In the genomic region with DNA sequence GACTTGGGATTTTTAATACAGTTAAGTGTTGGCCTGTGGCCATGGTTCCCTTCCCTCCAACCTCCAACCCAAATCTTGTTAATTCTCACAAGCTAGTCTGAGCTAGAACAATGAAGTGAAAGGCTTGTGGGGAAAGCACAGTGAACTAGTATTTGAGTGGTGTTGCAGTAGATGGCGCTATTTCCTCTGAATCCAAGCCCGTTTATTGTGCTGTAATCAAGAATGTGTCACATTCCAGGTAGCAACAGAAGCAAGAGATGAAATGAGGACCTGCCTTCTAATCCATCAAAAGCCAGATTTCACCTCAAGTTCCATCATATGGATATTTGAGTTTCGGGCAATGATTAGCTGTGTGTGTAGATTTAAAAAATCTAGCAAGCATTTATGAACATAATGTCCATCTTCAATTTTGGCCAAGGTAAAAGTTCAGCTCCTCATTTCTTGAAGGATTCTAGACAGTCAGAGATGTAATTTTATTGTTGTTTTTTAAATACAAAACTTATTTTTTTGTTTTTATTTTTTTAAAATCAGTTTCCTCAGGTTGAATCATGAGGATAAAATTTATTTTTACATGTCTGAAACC, we compare ENCODE assay signal across 8 cellular contexts.
DNase-seq lines count a peak whose midpoint lies in the region; ATAC-seq and TF ChIP-seq lines count a peak whose summit lies in the region.

No MANE protein-coding gene starts in this region.

- no peaks in the 10 kb centered on the region for H3K27me3 ChIP-seq in upper lobe of right lung

- H3K36me3 ChIP-seq in upper lobe of right lung = no peaks in the 10 kb centered on the region

- H3K4me1 ChIP-seq in upper lobe of right lung = no peaks in the 10 kb centered on the region

- no peak overlapping the region for H3K4me3 Mint-ChIP-seq in WTC11

- H3K9me3 Mint-ChIP-seq in WTC11 = no peaks in the 10 kb centered on the region

- H3K27me3 Mint-ChIP-seq in WTC11 (ENCODE audit: low read depth) = no peaks in the 10 kb centered on the region; the same call in 1 of the 2 replicates

- DNase-seq in CD1c-positive myeloid dendritic cell (ENCODE audit: extremely low spot score) (peak; percentile 19), NCI-H2029 treated with DMSO at 0.1 percent for 48 hours (lab: John Stamatoyannopoulos, UW) (peak; percentile 42), WTC11 (ENCODE audit: low spot score) (peak; percentile 46), iPS DF 19.7 (ENCODE audit: low read depth, low spot score) (peak; percentile 59), upper lobe of right lung (no peak), AG08396 (ENCODE audit: low spot score) (no peak), KG1 (lab: John Stamatoyannopoulos, UW) (no peak)

- POLR2A ChIA-PET in WTC11 (lab: Charles Lee) = no interaction called here

- CTCF ChIA-PET in WTC11 (lab: Charles Lee) = interaction anchor here (0.6 to 3.8 kb wide), 38 partner anchors 9 to 517 kb away, joined by 3 to 32 read pairs (median 4); no protein-coding TSS in a partner anchor

- H3K27ac ChIP-seq in upper lobe of right lung = no peak overlapping the region

- H3K36me3 Mint-ChIP-seq in WTC11 = no peaks in the 10 kb centered on the region

- ATAC-seq in GM19463 (IDR thresholded peaks at IDR 0.05; ENCODE audit: unreplicated experiment) = peak; percentile 31
- ATAC-seq in WTC11 = peak; percentile 95
- ATAC-seq in upper lobe of right lung = peak; percentile 82

- H3K9me3 ChIP-seq in upper lobe of right lung = no peaks in the 10 kb centered on the region

- no peaks in the 10 kb centered on the region; the same call in 1 of the 2 replicates for H3K4me1 Mint-ChIP-seq in WTC11

- intact Hi-C loops in upper lobe of right lung (cut with DNase I) = no loop called here

- peak; percentile 68 for TF ChIP-seq CTCF in WTC11 (IDR thresholded peaks at IDR 0.05)
- TF ChIP-seq CTCF in upper lobe of right lung (IDR thresholded peaks at IDR 0.05) = peak; percentile 55

- H3K27ac Mint-ChIP-seq in WTC11 = no peak overlapping the region

- no peak overlapping the region for H3K4me3 ChIP-seq in upper lobe of right lung

TF ChIP-seq in WTC11, 78 proteins besides CTCF, POLR2A, EP300 and RAD21:
- TF ChIP-seq TEAD4 (CRISPR knock-in tag; IDR thresholded peaks at IDR 0.05) = no peak
- no peak for TF ChIP-seq TP53 (CRISPR knock-in tag; IDR thresholded peaks at IDR 0.05)
- no peak for TF ChIP-seq HMGA2 (CRISPR knock-in tag; IDR thresholded peaks at IDR 0.05)
- TF ChIP-seq, protein P1, sequence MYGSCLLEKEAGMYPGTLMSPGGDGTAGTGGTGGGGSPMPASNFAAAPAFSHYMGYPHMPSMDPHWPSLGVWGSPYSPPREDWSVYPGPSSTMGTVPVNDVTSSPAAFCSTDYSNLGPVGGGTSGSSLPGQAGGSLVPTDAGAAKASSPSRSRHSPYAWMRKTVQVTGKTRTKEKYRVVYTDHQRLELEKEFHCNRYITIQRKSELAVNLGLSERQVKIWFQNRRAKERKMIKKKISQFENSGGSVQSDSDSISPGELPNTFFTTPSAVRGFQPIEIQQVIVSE (CRISPR knock-in tag; IDR thresholded peaks at IDR 0.05; ENCODE audit: borderline replicate concordance) = no peak
- no peak for TF ChIP-seq FOXK1 (CRISPR knock-in tag; IDR thresholded peaks at IDR 0.05)
TF ChIP-seq in WTC11: peak in this region for 0.

Comparison
In these comparisons a context has a peak if more than half of its experiments do, and no peak if none do; other contexts are left out.
1. DNase-seq: peak in CD1c-positive myeloid dendritic cell (single experiment), NCI-H2029 treated with DMSO at 0.1 percent for 48 hours (single experiment), WTC11 (single experiment) and iPS DF 19.7 (single experiment); none in upper lobe of right lung (single experiment), AG08396 (single experiment) and KG1 (single experiment).
2. ATAC-seq: peak in every context shown above with its lines; median percentile 95 in WTC11; 82 in upper lobe of right lung; 31 in GM19463.